26 cellular contexts compared by ENCODE assay signal in genomic region chr11:116829525-116830183, GRCh38. TPM values are rescaled to one million over a fixed set of nuclear protein-coding genes. Genes with fewer than 3 reads are reported as not detected.
DNase-seq lines count a peak whose midpoint lies in the region; ATAC-seq and TF ChIP-seq lines count a peak whose summit lies in the region.
"Had no signal": no experiment of that assay in that cellular context is flagged by ENCODE, and none has a peak within 500 bp of the region (broad histone marks: within the 10 kb centered on the region; RNA-seq: fewer than 3 reads in every experiment).

Gene APOC3 (plus strand): TSS chr11:116829907. CDS start chr11:116830583, 676 bp downstream.

- H3K27ac ChIP-seq in right lobe of liver: peak within 1 kb of the TSS; percentile 80 to 88 (median 81)
- no peak within 1 kb of the TSS for H3K27ac ChIP-seq in right cardiac atrium (ENCODE audit: low read length)
- H3K27ac ChIP-seq: dorsolateral prefrontal cortex had no signal

- no peak within 1 kb of the TSS for H3K4me3 ChIP-seq in AG10803 (ENCODE audit: low read length)
- no peak within 1 kb of the TSS for H3K4me3 ChIP-seq in choroid plexus epithelial cell (ENCODE audit: low read depth, low read length)
- H3K4me3 ChIP-seq in right lobe of liver: peak within 1 kb of the TSS; percentile 48 to 90 (median 81)
- no peak within 1 kb of the TSS for H3K4me3 ChIP-seq in right cardiac atrium (ENCODE audit: low read length)
- H3K4me3 ChIP-seq: cardiac muscle cell, dorsolateral prefrontal cortex, lung had no signal

- DNase-seq in AG10803 (ENCODE audit: low read depth) (peak; percentile 32), M059J (ENCODE audit: low read depth) (peak; percentile 19), choroid plexus epithelial cell (ENCODE audit: low read depth) (peak; percentile 41), right lobe of liver (peak; percentile 91 to 97 (median 97)), right cardiac atrium (no peak)
- no peak for DNase-seq in stimulated activated naive CD4-positive, alpha-beta T cell treated with Interleukin-2 at 50 U/mL for 16 hours (lab: John Stamatoyannopoulos, UW)
- DNase-seq: activated CD4-positive, CD25-positive, alpha-beta regulatory T cell; activated CD8-positive, alpha-beta T cell treated with anti-CD3 and anti-CD28 coated beads for 36 hours; CD8-positive, alpha-beta memory T cell; DMS79; dorsolateral prefrontal cortex; head of caudate nucleus; immature natural killer cell; MV-4-11; naive thymus-derived CD8-positive, alpha-beta T cell; NCI-H2081; NCI-H524 treated with DMSO at 0.1 percent for 48 hours; Right ventricle myocardium superior; stimulated activated naive CD8-positive, alpha-beta T cell treated with anti-CD3 and anti-CD28 coated beads, Interleukin-15, amount 100 ng/mL, for 72 hours; T-helper 17 cell had no signal

- H3K9me3 ChIP-seq in right lobe of liver (no peaks in the 10 kb centered on the region), right cardiac atrium (ENCODE audit: control insufficient read depth, low read length) (no peaks in the 10 kb centered on the region)

- no peaks in the 10 kb centered on the region for H3K27me3 ChIP-seq in right lobe of liver
- no peaks in the 10 kb centered on the region for H3K27me3 ChIP-seq in right cardiac atrium (ENCODE audit: control insufficient read depth, insufficient read depth)
- H3K27me3 ChIP-seq: cardiac muscle cell, dorsolateral prefrontal cortex had no signal

- WGBS in right lobe of liver (ENCODE audit: insufficient coverage, low coverage, low lambda C conversion rate, missing lambda C conversion rate): 7% methylated on average over 3 of the region's 9 CpGs
- WGBS in right cardiac atrium: 73% methylated on average over 9 of the region's 9 CpGs

- no peaks in the 10 kb centered on the region for H3K36me3 ChIP-seq in right lobe of liver
- H3K36me3 ChIP-seq: cardiac muscle cell had no signal

- ATAC-seq in right lobe of liver (peak; percentile 43 to 57 (median 56)), GM19395 (IDR thresholded peaks at IDR 0.05; ENCODE audit: unreplicated experiment) (no peak), right cardiac atrium (no peak), GM19455 (IDR thresholded peaks at IDR 0.05; ENCODE audit: unreplicated experiment) (no peak)
- ATAC-seq: activated CD8-positive, alpha-beta T cell treated with anti-CD3 and anti-CD28 coated beads for 36 hours; naive thymus-derived CD8-positive, alpha-beta T cell; stimulated activated naive CD8-positive, alpha-beta T cell treated with anti-CD3 and anti-CD28 coated beads, Interleukin-15, amount 100 ng/mL, for 72 hours; T-helper 17 cell had no signal

- TF ChIP-seq CTCF in AG10803 (conservative IDR thresholded peaks at IDR 0.05; ENCODE audit: low read length) (no peak), choroid plexus epithelial cell (conservative IDR thresholded peaks at IDR 0.05; ENCODE audit: low read depth, low read length) (no peak), right lobe of liver (IDR thresholded peaks at IDR 0.05) (no peak)

- H3K4me1 ChIP-seq in right lobe of liver: peaks cover 0 to 41% (median 17%) of the 10 kb centered on the region in 4 donors
- H3K4me1 ChIP-seq in right cardiac atrium (ENCODE audit: control insufficient read depth, insufficient read depth, low read length): no peaks in the 10 kb centered on the region

- TF ChIP-seq POLR2A in right lobe of liver (IDR thresholded peaks at IDR 0.05): peak; percentile 94

- intact Hi-C loops in right lobe of liver (cut with DNase I): no loop called here
- intact Hi-C loops in right cardiac atrium (cut with DNase I): no loop called here

RNA-seq across cellular contexts. Expression of gene APOC3, which starts in this region (rescaled TPM):
- total RNA-seq in M059J (2014; rRNA removed; shearing (Covaris generic)): not detected in 2 replicates
- total RNA-seq in right lobe of liver (over 10,000 TPM in 3 of 6 experiments, 1,000 to 10,000 TPM in 3; 4,225 to 15,106 (median 9,815) TPM), right cardiac atrium (under 1 TPM in 1 of 4 donors, not detected in 3; 0.72 TPM)
- not detected for polyA plus RNA-seq in right cardiac atrium
- total RNA-seq: activated CD8-positive, alpha-beta T cell treated with anti-CD3 and anti-CD28 coated beads for 36 hours; CD8-positive, alpha-beta memory T cell; dorsolateral prefrontal cortex; naive thymus-derived CD8-positive, alpha-beta T cell; renal cortical epithelial cell; T-helper 17 cell had no signal
- polyA plus RNA-seq: CD8-positive, alpha-beta memory T cell; IgD-negative memory B cell; immature natural killer cell; naive thymus-derived CD8-positive, alpha-beta T cell had no signal

Comparison
In these comparisons a context has a peak if more than half of its experiments do, and no peak if none do; other contexts are left out.
1. RNA of gene APOC3 (total RNA-seq): 4,225 to 15,106 TPM in right lobe of liver; not detected in M059J and 0.72 TPM in right cardiac atrium; every median in the first group is over 1,000 times any median in the second.
2. Peak in DNase-seq in M059J; RNA of the gene not detected or under 1 TPM.
3. DNase-seq: peak in AG10803 (single experiment), choroid plexus epithelial cell (single experiment) and right lobe of liver (3 of 3); none in right cardiac atrium (0 of 3) and stimulated activated naive CD4-positive, alpha-beta T cell treated with Interleukin-2 at 50 U/mL for 16 hours (single experiment).
4. H3K4me3 ChIP-seq: peak in right lobe of liver (3 of 3); none in AG10803 (single experiment), choroid plexus epithelial cell (single experiment) and right cardiac atrium (single experiment).
5. ATAC-seq: peak in right lobe of liver (4 of 4); none in GM19395 (single experiment), right cardiac atrium (0 of 2) and GM19455 (single experiment).